ENCODE assay signal across 14 cellular contexts in genomic region chr20:47389867-47390347, GRCh38. TPM values are rescaled to one million over a fixed set of nuclear protein-coding genes. Genes with fewer than 3 reads are reported as not detected.
DNase-seq lines count a peak whose midpoint lies in the region; ATAC-seq and TF ChIP-seq lines count a peak whose summit lies in the region.
"Had no signal": no experiment of that assay in that cellular context is flagged by ENCODE, and none has a peak within 500 bp of the region (broad histone marks: within the 10 kb centered on the region; RNA-seq: fewer than 3 reads in every experiment).

No MANE protein-coding gene starts in this region.

- no peak overlapping the region for H2AFZ ChIP-seq in ACC112 (ENCODE audit: low read length, unreplicated experiment)

- no peaks in the 10 kb centered on the region for H3K36me3 ChIP-seq in ACC112 (ENCODE audit: insufficient read depth, low read length)
- no peaks in the 10 kb centered on the region for H3K36me3 ChIP-seq in SJCRH30
- H3K36me3 ChIP-seq: lower lobe of right lung had no signal

- H3K27ac ChIP-seq in ACC112 (ENCODE audit: low read depth, low read length): peak overlapping the region; percentile 56
- H3K27ac ChIP-seq in SJCRH30: no peak overlapping the region
- H3K27ac ChIP-seq: lower lobe of right lung had no signal

- H3K27me3 ChIP-seq in ACC112 (ENCODE audit: insufficient read depth, low read length) (no peaks in the 10 kb centered on the region), SJCRH30 (no peaks in the 10 kb centered on the region)

- H3K9me3 ChIP-seq in SJCRH30 (replicated peaks): no peaks in the 10 kb centered on the region
- H3K9me3 ChIP-seq: lower lobe of right lung had no signal

- ATAC-seq in esophagus mucosa (peak; percentile 82), GM18511 (IDR thresholded peaks at IDR 0.05; ENCODE audit: unreplicated experiment) (no peak), GM18505 (IDR thresholded peaks at IDR 0.05; ENCODE audit: unreplicated experiment) (no peak), GM19455 (IDR thresholded peaks at IDR 0.05; ENCODE audit: unreplicated experiment) (no peak)
- ATAC-seq: lower lobe of right lung; sciatic nerve; stimulated activated naive CD8-positive, alpha-beta T cell treated with anti-CD3 and anti-CD28 coated beads, Interleukin-15, amount 100 ng/mL, for 72 hours had no signal

- no peak for TF ChIP-seq CTCF in HFF-Myc (IDR thresholded peaks at IDR 0.05; ENCODE audit: low read depth, low read length, missing control alignments)

- DNase-seq in HFF-Myc (ENCODE audit: extremely low read depth, low read depth): peak; percentile 71
- DNase-seq in SJCRH30: peak; percentile 34 to 55
- DNase-seq in NK-92 (lab: John Stamatoyannopoulos, UW; ENCODE audit: unreplicated experiment): no peak
- DNase-seq: C1 segment of cervical spinal cord; KG1; lower lobe of right lung; Right ventricle myocardium superior; stimulated activated naive CD8-positive, alpha-beta T cell treated with anti-CD3 and anti-CD28 coated beads, Interleukin-15, amount 100 ng/mL, for 72 hours had no signal

- H3K79me2 ChIP-seq in ACC112 (ENCODE audit: control insufficient read depth, insufficient read depth, low read length, unreplicated experiment): no peaks in the 10 kb centered on the region

- no peak for TF ChIP-seq POLR2A in GM18505 (IDR thresholded peaks at IDR 0.05; ENCODE audit: borderline replicate concordance, extremely low read depth, insufficient read depth, insufficient read length)

- H3K4me3 ChIP-seq in ACC112 (ENCODE audit: low read depth, low read length) (no peak overlapping the region), HFF-Myc (replicated peaks; ENCODE audit: low read depth, low read length) (no peak overlapping the region), SJCRH30 (no peak overlapping the region)
- H3K4me3 ChIP-seq: lower lobe of right lung had no signal

- H3K4me1 ChIP-seq in ACC112 (ENCODE audit: control insufficient read depth, insufficient read depth, low read length, unreplicated experiment) (peaks cover 19% of the 10 kb centered on the region), SJCRH30 (no peaks in the 10 kb centered on the region; the same call in 1 of the 2 replicates)
- H3K4me1 ChIP-seq: lower lobe of right lung had no signal

RNA-seq across cellular contexts. Expression of gene ZMYND8, which starts 33.4 kb away (rescaled TPM):
- 45.4 and 45.8 TPM in 2 replicates for total RNA-seq in SJCRH30 (2014; rRNA removed; shearing (Covaris generic))
- 27.4 TPM for total RNA-seq in esophagus mucosa
